In the genomic region with DNA sequence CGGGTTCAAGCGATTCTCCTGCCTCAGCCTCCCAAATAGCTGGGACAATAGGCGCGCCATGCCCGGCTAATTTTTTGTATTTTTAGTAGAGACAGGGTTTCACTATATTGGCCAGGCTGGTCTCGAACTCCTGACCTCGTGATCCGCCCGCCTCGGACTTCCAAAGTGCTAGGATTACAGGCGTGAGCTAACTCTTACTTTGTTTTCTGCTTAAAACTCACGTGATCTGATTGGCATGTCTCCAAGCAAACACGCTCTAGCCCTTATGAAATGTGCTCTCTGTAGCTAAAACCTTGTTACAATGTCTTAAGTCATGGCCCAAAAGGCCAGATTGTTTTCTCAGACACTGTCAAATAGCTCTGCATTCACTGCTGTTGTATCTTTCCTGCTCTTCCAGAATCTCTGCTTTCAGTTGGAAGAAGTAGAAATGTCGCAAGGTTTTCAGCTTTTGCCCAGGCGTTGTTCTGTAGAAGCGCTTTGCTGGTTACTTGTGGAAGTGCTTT, we compare ENCODE assay signal across 9 cellular contexts. TPM values are rescaled to one million over a fixed set of nuclear protein-coding genes. Genes with fewer than 3 reads are reported as not detected.
DNase-seq lines count a peak whose midpoint lies in the region; ATAC-seq and TF ChIP-seq lines count a peak whose summit lies in the region.
"Had no signal": no experiment of that assay in that cellular context is flagged by ENCODE, and none has a peak within 500 bp of the region (broad histone marks: within the 10 kb centered on the region; RNA-seq: fewer than 3 reads in every experiment).

No MANE protein-coding gene starts in this region.

- H3K4me3 ChIP-seq in sigmoid colon = peak overlapping the region; percentile 33 to 61 (median 56)

- no TSS peak for BruUV-seq in Calu3 (replicated peaks; lab: Mats Ljungman, UMichigan)

- H3K27ac ChIP-seq in sigmoid colon = peak overlapping the region in 3 of 4 donors; percentile 39 to 65 (median 44)

- no peak for ATAC-seq in T-helper 17 cell
- no peak for ATAC-seq in HG02763 (IDR thresholded peaks at IDR 0.05; ENCODE audit: unreplicated experiment)
- no peak for ATAC-seq in GM18511 (IDR thresholded peaks at IDR 0.05; ENCODE audit: unreplicated experiment)

- peaks cover 15% of the 10 kb centered on the region for H3K27me3 Mint-ChIP-seq in Calu3 (ENCODE audit: unreplicated experiment)
- no peaks in the 10 kb centered on the region for H3K27me3 Mint-ChIP-seq in T-helper 17 cell

- CTCF ChIA-PET in Calu3 (lab: Charles Lee) = interaction anchor here (0.6 kb wide), 1 partner anchor 210 kb away, joined by 4 read pairs; the partner anchor contains the start of gene NONO

- intact Hi-C loops in Calu3 (cut with micrococcal nuclease; ENCODE audit: unreplicated experiment) (loop anchor here (5.0 kb wide), 1 partner anchor 39 kb away; the partner anchor contains the start of gene OGT), sigmoid colon (cut with DNase I) (loop anchor here (5.0 kb wide), 1 partner anchor 39 kb away; the partner anchor contains the start of gene OGT)

- H3K9me3 ChIP-seq in T-helper 17 cell (ENCODE audit: control insufficient read depth, low read length, poor library complexity, severe bottlenecking) (no peaks in the 10 kb centered on the region), sigmoid colon (no peaks in the 10 kb centered on the region)

- TF ChIP-seq POLR2A in sigmoid colon (IDR thresholded peaks at IDR 0.05) = no peak

- H3K27me3 ChIP-seq in sigmoid colon = no peaks in the 10 kb centered on the region

- 51 to 62% methylated on average over 16 of the region's 16 CpGs for WGBS in sigmoid colon, 2 donors

- H3K27ac Mint-ChIP-seq in Calu3 (ENCODE audit: unreplicated experiment) (no peak overlapping the region), T-helper 17 cell (peak overlapping the region; percentile 27)

- H3K4me3 Mint-ChIP-seq in Calu3 (ENCODE audit: low read depth, unreplicated experiment) = peak overlapping the region; percentile 72
- peak overlapping the region; percentile 88 for H3K4me3 Mint-ChIP-seq in T-helper 17 cell

- H3K4me1 Mint-ChIP-seq in Calu3 (ENCODE audit: low read depth, unreplicated experiment) = no peaks in the 10 kb centered on the region
- H3K4me1 Mint-ChIP-seq in T-helper 17 cell = peaks cover 9% of the 10 kb centered on the region

- H3K9me3 Mint-ChIP-seq in Calu3 (ENCODE audit: low read depth, unreplicated experiment) = no peaks in the 10 kb centered on the region

- DNase-seq in Calu3 (no peak), T-helper 17 cell (no peak), fibroblast of the conjunctiva (ENCODE audit: low read depth) (peak; percentile 26), sigmoid colon (peak; percentile 75), islet precursor cell (no peak), epidermal melanocyte (ENCODE audit: insufficient read length, low spot score) (no peak)
- DNase-seq: NCI-H748 treated with DMSO at 0.1 percent for 48 hours had no signal

- H3K4me1 ChIP-seq in sigmoid colon = peaks cover 0 to 5% (median 0%) of the 10 kb centered on the region in 4 donors

- H3K36me3 ChIP-seq in sigmoid colon = no peaks in the 10 kb centered on the region

- no peak for TF ChIP-seq EP300 in sigmoid colon (IDR thresholded peaks at IDR 0.05)

- H3K36me3 Mint-ChIP-seq in Calu3 (ENCODE audit: insufficient read depth, unreplicated experiment) = no peaks in the 10 kb centered on the region
- peaks cover 3% of the 10 kb centered on the region for H3K36me3 Mint-ChIP-seq in T-helper 17 cell (ENCODE audit: low read depth)

- TF ChIP-seq CTCF in Calu3 (IDR thresholded peaks at IDR 0.05; ENCODE audit: unreplicated experiment) (no peak), sigmoid colon (IDR thresholded peaks at IDR 0.05) (no peak)

RNA-seq across cellular contexts. Expression of gene OGT, which starts 39.7 kb away (rescaled TPM):
- total RNA-seq in Calu3 (2022) = 162 and 191 TPM in 2 replicates
- 100 to 1,000 TPM; 423 to 453 TPM for total RNA-seq in T-helper 17 cell
- 100 to 1,000 TPM; 104 to 201 (median 122) TPM for total RNA-seq in sigmoid colon
- 10 to 100 TPM in 1 of 3 donors, 1 to 10 TPM in 2; 7.8 to 52.5 (median 8.6) TPM for polyA plus RNA-seq in sigmoid colon

Comparison
In these comparisons a context has a peak if more than half of its experiments do, and no peak if none do; other contexts are left out.
1. DNase-seq: peak in fibroblast of the conjunctiva (single experiment) and sigmoid colon (single experiment); none in Calu3 (single experiment), T-helper 17 cell (0 of 3), islet precursor cell (single experiment) and epidermal melanocyte (single experiment).